ENCODE assay signal across 14 cellular contexts in genomic region chr6:135811172-135811571, GRCh38. TPM values are rescaled to one million over a fixed set of nuclear protein-coding genes. Genes with fewer than 3 reads are reported as not detected.
DNase-seq lines count a peak whose midpoint lies in the region; ATAC-seq and TF ChIP-seq lines count a peak whose summit lies in the region.
"Had no signal": no experiment of that assay in that cellular context is flagged by ENCODE, and none has a peak within 500 bp of the region (broad histone marks: within the 10 kb centered on the region; RNA-seq: fewer than 3 reads in every experiment).

No MANE protein-coding gene starts in this region.

- H3K27me3 Mint-ChIP-seq in nephron progenitor cell (ENCODE audit: low read depth, poor library complexity): peaks cover 3% of the 10 kb centered on the region

- H3K9me3 ChIP-seq in heart right ventricle (peaks cover 0 to 10% (median 0%) of the 10 kb centered on the region in 11 donors), right atrium auricular region (no peaks in the 10 kb centered on the region)

- peak in 6 of 8 donors; percentile 69 to 88 (median 78) for ATAC-seq in heart right ventricle
- peak; percentile 70 for ATAC-seq in left ventricle myocardium superior
- ATAC-seq in GM21737 (IDR thresholded peaks at IDR 0.05; ENCODE audit: unreplicated experiment): no peak
- ATAC-seq: CD8-positive, alpha-beta T cell had no signal

- H3K27ac ChIP-seq in heart right ventricle: peak overlapping the region in 6 of 10 donors; percentile 6 to 68 (median 46)
- no peak overlapping the region for H3K27ac ChIP-seq in right atrium auricular region

- H3K27me3 ChIP-seq in heart right ventricle: no peaks in the 10 kb centered on the region
- no peaks in the 10 kb centered on the region for H3K27me3 ChIP-seq in right atrium auricular region
- H3K27me3 ChIP-seq: BLaER1 treated with 17β-estradiol and CSF1 and Interleukin-3, amounts not matched to agents 10 nM and 100 nM had no signal

- TF ChIP-seq CTCF in heart right ventricle (IDR thresholded peaks at IDR 0.05) (no peak), right atrium auricular region (IDR thresholded peaks at IDR 0.05) (no peak), nephron progenitor cell (IDR thresholded peaks at IDR 0.05) (no peak)

- DNase-seq in heart right ventricle (no peak), right atrium auricular region (ENCODE audit: low spot score) (no peak), left ventricle myocardium superior (no peak), nephron progenitor cell (no peak), HPDE6-E6E7 (ENCODE audit: extremely low spot score) (no peak)
- DNase-seq: Calu3; CD8-positive, alpha-beta T cell; GF-D8; H9 had no signal

- WGBS in heart right ventricle, 2 donors: 52 to 58% methylated on average over 2 of the region's 2 CpGs

- no peak overlapping the region for H3K4me3 Mint-ChIP-seq in nephron progenitor cell
- H3K4me3 Mint-ChIP-seq: B cell; CD8-positive, alpha-beta T cell; H9 had no signal

- peaks cover 16% of the 10 kb centered on the region for H3K36me3 Mint-ChIP-seq in nephron progenitor cell (ENCODE audit: low read depth)
- H3K36me3 Mint-ChIP-seq: CD8-positive, alpha-beta T cell had no signal

- peaks cover 18% of the 10 kb centered on the region for H3K9me3 Mint-ChIP-seq in nephron progenitor cell

- H3K4me1 ChIP-seq in heart right ventricle (peaks cover 0 to 23% (median 11%) of the 10 kb centered on the region in 9 donors), right atrium auricular region (peaks cover 0 to 13% of the 10 kb centered on the region in 2 donors)

- H3K4me3 ChIP-seq in heart right ventricle (no peak overlapping the region), right atrium auricular region (no peak overlapping the region)
- H3K4me3 ChIP-seq: BLaER1 treated with 17β-estradiol and CSF1 and Interleukin-3, amounts not matched to agents 10 nM and 100 nM had no signal

- H3K27ac Mint-ChIP-seq in nephron progenitor cell: peak overlapping the region; percentile 47
- H3K27ac Mint-ChIP-seq: B cell; CD8-positive, alpha-beta T cell had no signal

- H3K36me3 ChIP-seq in heart right ventricle: no peaks in the 10 kb centered on the region
- H3K36me3 ChIP-seq in right atrium auricular region: no peaks in the 10 kb centered on the region
- H3K36me3 ChIP-seq: BLaER1 treated with 17β-estradiol and CSF1 and Interleukin-3, amounts not matched to agents 10 nM and 100 nM had no signal

- peaks cover 46% of the 10 kb centered on the region for H3K4me1 Mint-ChIP-seq in nephron progenitor cell
- H3K4me1 Mint-ChIP-seq: B cell had no signal

- intact Hi-C loops in heart right ventricle (cut with DNase I): loop anchor here in 3 of 10 donors (5.0 to 10.0 kb wide), 3 partner anchors 41 to 116 kb away; partner anchors contain the start of gene PDE7B (in 1 of the 3)
- intact Hi-C loops in left ventricle myocardium superior (cut with micrococcal nuclease): no loop called here

RNA-seq across cellular contexts. Expression of gene PDE7B, which starts 40.3 kb away (rescaled TPM):
- total RNA-seq in heart right ventricle: 10 to 100 TPM in 7 of 10 donors, 1 to 10 TPM in 3; 4.3 to 19.6 (median 11.7) TPM
- 1 to 10 TPM; 3.7 to 5.9 TPM for polyA plus RNA-seq in heart right ventricle
- 10 to 100 TPM in 1 of 2 donors, 1 to 10 TPM in 1; 9.0 to 11.2 TPM for total RNA-seq in right atrium auricular region
- 24.5 TPM for total RNA-seq in left ventricle myocardium superior
- total RNA-seq: H1, H9, HT-29 had no signal
- polyA plus RNA-seq: H1 had no signal

Comparison
In these comparisons a context has a peak if more than half of its experiments do, and no peak if none do; other contexts are left out.
1. H3K27ac ChIP-seq: peak in heart right ventricle (6 of 10); none in right atrium auricular region (0 of 2).